Comparison of ENCODE assay signal across 8 cellular contexts in genomic region chr6:30481965-30482644, GRCh38. TPM values are rescaled to one million over a fixed set of nuclear protein-coding genes. Genes with fewer than 3 reads are reported as not detected.
DNase-seq lines count a peak whose midpoint lies in the region; ATAC-seq and TF ChIP-seq lines count a peak whose summit lies in the region.
"Not testable (repeated sequence)": the region's sequence is repeated elsewhere in the genome, so short reads cannot be mapped to it uniquely, and the experiment has no call there.

No MANE protein-coding gene starts in this region.

- H2BK20ac ChIP-seq in H9 (ENCODE audit: low read depth, low read length, poor library complexity, severe bottlenecking), result not testable (repeated sequence)

- H2BK12ac ChIP-seq in H9 (ENCODE audit: insufficient read length, low read depth, low read length), result not testable (repeated sequence)

- not testable (repeated sequence) for H3K36me3 ChIP-seq in esophagus squamous epithelium

- peak overlapping the region in 2 of 4 donors; percentile 13 to 37 for H3K4me3 ChIP-seq in esophagus squamous epithelium

- TF ChIP-seq POLR2A in esophagus squamous epithelium (IDR thresholded peaks at IDR 0.05), result not testable (repeated sequence)

- H3K79me1 ChIP-seq in H9 (ENCODE audit: insufficient read depth, low read depth, low read length, poor library complexity, severe bottlenecking), result not testable (repeated sequence)

- not testable (repeated sequence) for H2BK15ac ChIP-seq in H9 (ENCODE audit: low read depth, low read length)

- not testable (repeated sequence) for H3K4ac ChIP-seq in H9 (ENCODE audit: low read depth, low read length)

- DNase-seq in COLO668 (lab: John Stamatoyannopoulos, UW; ENCODE audit: unreplicated experiment) (peak; percentile 54), H9 (peak; percentile 93), NCI-H128 (lab: John Stamatoyannopoulos, UW; ENCODE audit: unreplicated experiment) (peak; percentile 38), mesothelial cell of epicardium (ENCODE audit: low spot score in 2 of 2, unreplicated experiment in 2 of 2) (peak; percentile 59 to 85)
- peak; percentile 74 for DNase-seq in activated T-helper 2 cell treated with anti-CD3 and anti-CD28 coated beads, Interferon-gamma antibody, Interleukin-2, Interleukin-4, amounts not matched to agents 10 μg/mL and 5 μg/mL and 100 μg/mL, durations not matched to agents 14 hours and 24 hours and 36 hours (ENCODE audit: low spot score)
- not testable (repeated sequence) for DNase-seq in esophagus squamous epithelium (lab: John Stamatoyannopoulos, UW)
- DNase-seq in stimulated activated CD8-positive, alpha-beta memory T cell treated with anti-CD3 and anti-CD28 coated beads, Interleukin-12 subunit alpha, Interleukin-12 subunit beta, amount 100 ng/mL, for 4 hours (ENCODE audit: low read depth), result peak; percentile 69

- not testable (repeated sequence) for H4K20me1 ChIP-seq in H9 (ENCODE audit: control insufficient read depth, insufficient read depth, insufficient read length)

- not testable (repeated sequence) for H3K27ac ChIP-seq in H9 (ENCODE audit: insufficient read length, low read depth, low read length); esophagus squamous epithelium

- H3K27me3 Mint-ChIP-seq in H9 (ENCODE audit: low read depth), result peaks cover 71% of the 10 kb centered on the region
- peaks cover 60% of the 10 kb centered on the region for H3K27me3 Mint-ChIP-seq in activated T-helper 2 cell treated with anti-CD3 and anti-CD28 coated beads, Interferon-gamma antibody, Interleukin-2, Interleukin-4, amounts not matched to agents 10 μg/mL and 5 μg/mL and 100 μg/mL, durations not matched to agents 14 hours and 24 hours and 36 hours (ENCODE audit: low read depth)
- peaks cover 82% of the 10 kb centered on the region for H3K27me3 Mint-ChIP-seq in mesothelial cell of epicardium (ENCODE audit: low read depth)

- not testable (repeated sequence) for H4K8ac ChIP-seq in H9 (replicated peaks; ENCODE audit: insufficient read length, low read depth, low read length)

- not testable (repeated sequence) for H3K9me3 Mint-ChIP-seq in H9; activated T-helper 2 cell treated with anti-CD3 and anti-CD28 coated beads, Interferon-gamma antibody, Interleukin-2, Interleukin-4, amounts not matched to agents 10 μg/mL and 5 μg/mL and 100 μg/mL, durations not matched to agents 14 hours and 24 hours and 36 hours
- peaks cover 10% of the 10 kb centered on the region for H3K9me3 Mint-ChIP-seq in mesothelial cell of epicardium

- H3K79me2 ChIP-seq in H9 (ENCODE audit: insufficient read depth, low read length), result not testable (repeated sequence)

- H3K4me1 ChIP-seq in H9 (ENCODE audit: insufficient read depth, low read length), result not testable (repeated sequence)
- H3K4me1 ChIP-seq in esophagus squamous epithelium, result peaks cover 8 to 27% (median 12%) of the 10 kb centered on the region in 3 donors

- H2BK120ac ChIP-seq in H9 (ENCODE audit: low read depth, low read length, poor library complexity, severe bottlenecking), result not testable (repeated sequence)

- H3K27ac Mint-ChIP-seq in H9; activated T-helper 2 cell treated with anti-CD3 and anti-CD28 coated beads, Interferon-gamma antibody, Interleukin-2, Interleukin-4, amounts not matched to agents 10 μg/mL and 5 μg/mL and 100 μg/mL, durations not matched to agents 14 hours and 24 hours and 36 hours; mesothelial cell of epicardium: not testable (repeated sequence)

- H2AFZ ChIP-seq in H9 (ENCODE audit: low read length), result not testable (repeated sequence)

- not testable (repeated sequence) for H3K23ac ChIP-seq in H9 (ENCODE audit: insufficient read length, low read depth, low read length)

- H3T11ph ChIP-seq in H9 (ENCODE audit: low read length), result not testable (repeated sequence)

- H3K4me1 Mint-ChIP-seq in H9, result peaks cover 13 to 14% of the 10 kb centered on the region in 2 experiments
- peaks cover 22% of the 10 kb centered on the region for H3K4me1 Mint-ChIP-seq in activated T-helper 2 cell treated with anti-CD3 and anti-CD28 coated beads, Interferon-gamma antibody, Interleukin-2, Interleukin-4, amounts not matched to agents 10 μg/mL and 5 μg/mL and 100 μg/mL, durations not matched to agents 14 hours and 24 hours and 36 hours (ENCODE audit: low read depth)
- not testable (repeated sequence) for H3K4me1 Mint-ChIP-seq in mesothelial cell of epicardium

- H4K91ac ChIP-seq in H9 (ENCODE audit: insufficient read length, low read depth, low read length), result not testable (repeated sequence)

- not testable (repeated sequence) for H3K23me2 ChIP-seq in H9 (ENCODE audit: insufficient read length, low read depth, low read length, poor library complexity, severe bottlenecking)

- peaks cover 17% of the 10 kb centered on the region; the same call in 1 of the 2 replicates for H3K27me3 ChIP-seq in H9 (ENCODE audit: insufficient read depth, low read length)
- peaks cover 10 to 62% (median 18%) of the 10 kb centered on the region in 4 donors for H3K27me3 ChIP-seq in esophagus squamous epithelium

- H3K36me3 Mint-ChIP-seq in H9 (ENCODE audit: insufficient read depth in 1 of 3, low read depth in 3 of 3); activated T-helper 2 cell treated with anti-CD3 and anti-CD28 coated beads, Interferon-gamma antibody, Interleukin-2, Interleukin-4, amounts not matched to agents 10 μg/mL and 5 μg/mL and 100 μg/mL, durations not matched to agents 14 hours and 24 hours and 36 hours (ENCODE audit: low read depth); mesothelial cell of epicardium: not testable (repeated sequence)

- TF ChIP-seq CTCF in H9 (conservative IDR thresholded peaks at IDR 0.05), result peak; percentile 92
- peak; percentile 54 to 85 (median 74) for TF ChIP-seq CTCF in esophagus squamous epithelium (IDR thresholded peaks at IDR 0.05)
- TF ChIP-seq CTCF in mesothelial cell of epicardium (IDR thresholded peaks at IDR 0.05; ENCODE audit: unreplicated experiment), result peak; percentile 34

- ATAC-seq in SK-N-SH treated with all-trans-retinoic acid at 6 μM for 48 hours, result peak; percentile 98

- not testable (repeated sequence) for H3K56ac ChIP-seq in H9 (ENCODE audit: insufficient read length, low read depth, low read length)

- H3K18ac ChIP-seq in H9 (ENCODE audit: insufficient read length, low read depth, low read length), result not testable (repeated sequence)

- intact Hi-C loops in activated T-helper 2 cell treated with anti-CD3 and anti-CD28 coated beads, Interferon-gamma antibody, Interleukin-2, Interleukin-4, amounts not matched to agents 10 μg/mL and 5 μg/mL and 100 μg/mL, durations not matched to agents 14 hours and 24 hours and 36 hours (cut with micrococcal nuclease); esophagus squamous epithelium (cut with DNase I): not testable (repeated sequence)

- H3K4me3 Mint-ChIP-seq in H9 (peak overlapping the region; percentile 50 to 59), mesothelial cell of epicardium (peak overlapping the region; percentile 55)
- not testable (repeated sequence) for H3K4me3 Mint-ChIP-seq in activated T-helper 2 cell treated with anti-CD3 and anti-CD28 coated beads, Interferon-gamma antibody, Interleukin-2, Interleukin-4, amounts not matched to agents 10 μg/mL and 5 μg/mL and 100 μg/mL, durations not matched to agents 14 hours and 24 hours and 36 hours (ENCODE audit: low read depth)

- H2BK5ac ChIP-seq in H9 (ENCODE audit: insufficient read length, low read length), result not testable (repeated sequence)

- H4K5ac ChIP-seq in H9 (ENCODE audit: insufficient read length, low read depth, low read length), result not testable (repeated sequence)

- H3K9ac ChIP-seq in H9 (ENCODE audit: extremely low read depth, insufficient read length, low read length), result not testable (repeated sequence)

- peak overlapping the region; percentile 30 for H3K4me2 ChIP-seq in H9 (ENCODE audit: insufficient read depth, insufficient read length, low read length)

- not testable (repeated sequence) for H3K9me3 ChIP-seq in H9 (ENCODE audit: control insufficient read depth, low read depth, low read length); esophagus squamous epithelium

- H2AK5ac ChIP-seq in H9 (ENCODE audit: insufficient read length, low read length), result not testable (repeated sequence)

- WGBS in H9 (ENCODE audit: extremely low coverage, insufficient read length, low lambda C conversion rate), result no CpG with 5 or more reads among the region's 19 CpGs
- WGBS in esophagus squamous epithelium, 2 donors, result 3 to 4% methylated on average over 4 to 5 of the region's 19 CpGs

- H3K14ac ChIP-seq in H9 (ENCODE audit: insufficient read depth, low read length), result not testable (repeated sequence)

RNA-seq across cellular contexts. Expression of gene HLA-E, which starts 7.2 kb away (rescaled TPM):
- total RNA-seq in H9 (2021) (24.2 and 28.1 TPM in 2 replicates), esophagus squamous epithelium (100 to 1,000 TPM; 263 to 597 (median 356) TPM), mesothelial cell of epicardium (59.5 to 61.9 TPM (median 61.7 TPM) in 3 replicates)
- 358 and 360 TPM in 2 replicates for total RNA-seq in activated T-helper 2 cell treated with anti-CD3 and anti-CD28 coated beads, Interferon-gamma antibody, Interleukin-2, Interleukin-4, amounts not matched to agents 10 μg/mL and 5 μg/mL and 100 μg/mL, durations not matched to agents 14 hours and 24 hours and 36 hours

Comparison
In these comparisons a context has a peak if more than half of its experiments do, and no peak if none do; other contexts are left out.
1. CTCF ChIP-seq: peak in every context shown above with its lines; median percentile 92 in H9; 74 in esophagus squamous epithelium; 34 in mesothelial cell of epicardium.